Comparison of ENCODE assay signal across 2 cellular contexts in the genomic region with DNA sequence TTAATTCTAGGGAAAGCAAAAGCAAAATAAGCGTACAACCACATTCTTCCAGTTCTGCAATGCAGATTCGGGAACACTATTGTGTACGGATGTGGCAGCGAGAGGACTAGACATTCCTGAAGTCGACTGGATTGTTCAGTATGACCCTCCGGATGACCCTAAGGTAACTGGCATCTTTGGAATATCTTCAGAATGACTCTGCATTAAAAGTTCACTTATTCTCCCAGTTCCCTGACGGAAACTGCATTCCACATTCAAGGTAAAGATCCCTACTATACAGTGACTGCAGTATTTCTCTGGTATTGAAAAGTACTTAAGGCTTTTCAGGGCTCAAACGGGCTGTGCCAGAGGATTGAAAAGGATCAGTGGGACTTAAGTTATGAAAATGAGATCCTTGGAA.
TF ChIP-seq lines count a peak whose summit lies in the region.

No MANE protein-coding gene starts in this region.

TF ChIP-seq in A549, 52 proteins besides CTCF, POLR2A, EP300 and RAD21:
- TF ChIP-seq RNF2 (IDR thresholded peaks at IDR 0.05; ENCODE audit: borderline replicate concordance, low read depth) (no peak), HOXB13 (CRISPR knock-in tag; IDR thresholded peaks at IDR 0.05; ENCODE audit: low read depth) (no peak), FOXS1 (CRISPR knock-in tag; IDR thresholded peaks at IDR 0.05) (no peak), HOXB5 (CRISPR knock-in tag; IDR thresholded peaks at IDR 0.05) (no peak), FOSL2 (IDR thresholded peaks at IDR 0.05) (no peak), FOSL2 (CRISPR knock-in tag; IDR thresholded peaks at IDR 0.05) (no peak), JUNB (IDR thresholded peaks at IDR 0.05) (no peak), CHD2 (IDR thresholded peaks at IDR 0.05; ENCODE audit: low read length, partially characterized antibody) (no peak), EHF (CRISPR knock-in tag; IDR thresholded peaks at IDR 0.05) (no peak), CEBPB (IDR thresholded peaks at IDR 0.05) (no peak), NR3C1 (IDR thresholded peaks at IDR 0.05) (no peak), POLR2AphosphoS2 (conservative IDR thresholded peaks at IDR 0.05; ENCODE audit: low read length) (no peak), MAZ (IDR thresholded peaks at IDR 0.05; ENCODE audit: borderline replicate concordance, low read depth, low read length) (no peak), MAFK (IDR thresholded peaks at IDR 0.05; ENCODE audit: partially characterized antibody) (no peak), EHMT2 (IDR thresholded peaks at IDR 0.05; ENCODE audit: low read depth) (no peak), SREBF2 (IDR thresholded peaks at IDR 0.05) (no peak), MYC (IDR thresholded peaks at IDR 0.05; ENCODE audit: borderline replicate concordance, low read length) (no peak)
- TF ChIP-seq, protein P1, sequence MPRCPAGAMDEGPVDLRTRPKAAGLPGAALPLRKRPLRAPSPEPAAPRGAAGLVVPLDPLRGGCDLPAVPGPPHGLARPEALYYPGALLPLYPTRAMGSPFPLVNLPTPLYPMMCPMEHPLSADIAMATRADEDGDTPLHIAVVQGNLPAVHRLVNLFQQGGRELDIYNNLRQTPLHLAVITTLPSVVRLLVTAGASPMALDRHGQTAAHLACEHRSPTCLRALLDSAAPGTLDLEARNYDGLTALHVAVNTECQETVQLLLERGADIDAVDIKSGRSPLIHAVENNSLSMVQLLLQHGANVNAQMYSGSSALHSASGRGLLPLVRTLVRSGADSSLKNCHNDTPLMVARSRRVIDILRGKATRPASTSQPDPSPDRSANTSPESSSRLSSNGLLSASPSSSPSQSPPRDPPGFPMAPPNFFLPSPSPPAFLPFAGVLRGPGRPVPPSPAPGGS (IDR thresholded peaks at IDR 0.05): no peak
- TF ChIP-seq, protein P2, sequence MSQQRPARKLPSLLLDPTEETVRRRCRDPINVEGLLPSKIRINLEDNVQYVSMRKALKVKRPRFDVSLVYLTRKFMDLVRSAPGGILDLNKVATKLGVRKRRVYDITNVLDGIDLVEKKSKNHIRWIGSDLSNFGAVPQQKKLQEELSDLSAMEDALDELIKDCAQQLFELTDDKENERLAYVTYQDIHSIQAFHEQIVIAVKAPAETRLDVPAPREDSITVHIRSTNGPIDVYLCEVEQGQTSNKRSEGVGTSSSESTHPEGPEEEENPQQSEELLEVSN (IDR thresholded peaks at IDR 0.05; ENCODE audit: borderline replicate concordance, low read depth): no peak

TF ChIP-seq in K562, 482 proteins besides CTCF, POLR2A, EP300 and RAD21:
- no peak for TF ChIP-seq CAMTA2 (CRISPR knock-in tag; conservative IDR thresholded peaks at IDR 0.05)
- TF ChIP-seq, protein P3, sequence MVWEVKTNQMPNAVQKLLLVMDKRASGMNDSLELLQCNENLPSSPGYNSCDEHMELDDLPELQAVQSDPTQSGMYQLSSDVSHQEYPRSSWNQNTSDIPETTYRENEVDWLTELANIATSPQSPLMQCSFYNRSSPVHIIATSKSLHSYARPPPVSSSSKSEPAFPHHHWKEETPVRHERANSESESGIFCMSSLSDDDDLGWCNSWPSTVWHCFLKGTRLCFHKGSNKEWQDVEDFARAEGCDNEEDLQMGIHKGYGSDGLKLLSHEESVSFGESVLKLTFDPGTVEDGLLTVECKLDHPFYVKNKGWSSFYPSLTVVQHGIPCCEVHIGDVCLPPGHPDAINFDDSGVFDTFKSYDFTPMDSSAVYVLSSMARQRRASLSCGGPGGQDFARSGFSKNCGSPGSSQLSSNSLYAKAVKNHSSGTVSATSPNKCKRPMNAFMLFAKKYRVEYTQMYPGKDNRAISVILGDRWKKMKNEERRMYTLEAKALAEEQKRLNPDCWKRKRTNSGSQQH (CRISPR knock-in tag; IDR thresholded peaks at IDR 0.05): no peak
- TF ChIP-seq, protein P4, sequence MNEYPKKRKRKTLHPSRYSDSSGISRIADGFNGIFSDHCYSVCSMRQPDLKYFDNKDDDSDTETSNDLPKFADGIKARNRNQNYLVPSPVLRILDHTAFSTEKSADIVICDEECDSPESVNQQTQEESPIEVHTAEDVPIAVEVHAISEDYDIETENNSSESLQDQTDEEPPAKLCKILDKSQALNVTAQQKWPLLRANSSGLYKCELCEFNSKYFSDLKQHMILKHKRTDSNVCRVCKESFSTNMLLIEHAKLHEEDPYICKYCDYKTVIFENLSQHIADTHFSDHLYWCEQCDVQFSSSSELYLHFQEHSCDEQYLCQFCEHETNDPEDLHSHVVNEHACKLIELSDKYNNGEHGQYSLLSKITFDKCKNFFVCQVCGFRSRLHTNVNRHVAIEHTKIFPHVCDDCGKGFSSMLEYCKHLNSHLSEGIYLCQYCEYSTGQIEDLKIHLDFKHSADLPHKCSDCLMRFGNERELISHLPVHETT (CRISPR knock-in tag; conservative IDR thresholded peaks at IDR 0.05 in 1 of 2, IDR thresholded peaks at IDR 0.05 in 1 of 2): no peak
- no peak for TF ChIP-seq NR3C1 (CRISPR knock-in tag; IDR thresholded peaks at IDR 0.05)
- TF ChIP-seq ADNP (tag; IDR thresholded peaks at IDR 0.05): no peak
- no peak for TF ChIP-seq XRCC3 (IDR thresholded peaks at IDR 0.05)
- no peak for TF ChIP-seq CC2D1A (IDR thresholded peaks at IDR 0.05)
- no peak for TF ChIP-seq ZNF717 (CRISPR knock-in tag; IDR thresholded peaks at IDR 0.05)
- no peak for TF ChIP-seq LEF1 (IDR thresholded peaks at IDR 0.05)
- TF ChIP-seq TGIF2 (CRISPR knock-in tag; IDR thresholded peaks at IDR 0.05): no peak
- no peak for TF ChIP-seq SIN3A (IDR thresholded peaks at IDR 0.05; ENCODE audit: borderline replicate concordance in 2 of 2, control insufficient read depth in 1 of 2, low read depth in 2 of 2, low read length in 2 of 2)
- TF ChIP-seq ARNT (IDR thresholded peaks at IDR 0.05): no peak
- TF ChIP-seq, protein P5, sequence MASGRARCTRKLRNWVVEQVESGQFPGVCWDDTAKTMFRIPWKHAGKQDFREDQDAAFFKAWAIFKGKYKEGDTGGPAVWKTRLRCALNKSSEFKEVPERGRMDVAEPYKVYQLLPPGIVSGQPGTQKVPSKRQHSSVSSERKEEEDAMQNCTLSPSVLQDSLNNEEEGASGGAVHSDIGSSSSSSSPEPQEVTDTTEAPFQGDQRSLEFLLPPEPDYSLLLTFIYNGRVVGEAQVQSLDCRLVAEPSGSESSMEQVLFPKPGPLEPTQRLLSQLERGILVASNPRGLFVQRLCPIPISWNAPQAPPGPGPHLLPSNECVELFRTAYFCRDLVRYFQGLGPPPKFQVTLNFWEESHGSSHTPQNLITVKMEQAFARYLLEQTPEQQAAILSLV (tag; IDR thresholded peaks at IDR 0.05): no peak
